In the genomic region with DNA sequence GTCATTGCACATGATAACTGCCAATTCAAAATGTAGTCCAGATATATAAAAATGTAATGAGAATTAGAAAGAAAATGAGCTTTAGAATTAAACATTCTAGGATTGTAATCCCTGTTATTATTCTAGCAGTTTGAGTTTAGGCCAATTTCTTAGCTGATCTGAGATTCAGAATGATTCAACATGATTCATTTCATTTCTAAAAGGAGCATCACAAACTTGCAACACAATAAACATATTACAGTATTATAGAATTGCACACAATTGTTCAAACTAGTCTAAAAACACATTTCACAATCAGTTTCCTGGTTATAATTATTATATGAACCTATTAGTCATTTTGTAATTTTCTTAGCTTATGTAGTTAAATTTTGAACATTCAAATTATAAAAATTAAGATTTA, we compare ENCODE assay signal across 22 cellular contexts. TPM values are rescaled to one million over a fixed set of nuclear protein-coding genes. Genes with fewer than 3 reads are reported as not detected.
"Had no signal": no experiment of that assay in that cellular context is flagged by ENCODE, and none has a peak within 500 bp of the region (broad histone marks: within the 10 kb centered on the region; RNA-seq: fewer than 3 reads in every experiment).

No MANE protein-coding gene starts in this region.

- H3K4me1 ChIP-seq: colonic mucosa, heart left ventricle, left ventricle myocardium inferior, parathyroid adenoma had no signal

- ATAC-seq: activated T-cell treated with anti-CD3 and anti-CD28 coated beads, Interleukin-2, amount 50 U/mL, for 72 hours; heart left ventricle; T-cell had no signal

- H3K36me3 ChIP-seq: colonic mucosa, heart left ventricle, left ventricle myocardium inferior had no signal

- H3K79me2 ChIP-seq: parathyroid adenoma had no signal

- H2AFZ ChIP-seq: parathyroid adenoma had no signal

- H3K27me3 ChIP-seq: colonic mucosa, heart left ventricle had no signal

- H3K4me3 ChIP-seq: colonic mucosa, heart left ventricle, left ventricle myocardium inferior, SK-N-MC, skin epidermis had no signal

- H3K9ac ChIP-seq: parathyroid adenoma had no signal

- H3K27ac ChIP-seq: colonic mucosa, heart left ventricle, left ventricle myocardium inferior, parathyroid adenoma, SK-N-MC, skin epidermis had no signal

- DNase-seq: activated CD4-positive, alpha-beta memory T cell treated with anti-CD3 and anti-CD28 coated beads, Interleukin-2, amount 10 ng/mL, durations not matched to agents 7 days and 5 days; activated CD4-positive, alpha-beta T cell treated with anti-CD3 and anti-CD28 coated beads for 1 hour; activated gamma-delta T cell treated with Interleukin-2 at 50 U/mL for 16 hours; activated T-cell treated with anti-CD3 and anti-CD28 coated beads, Interleukin-2, amount 50 U/mL, for 72 hours; caudate nucleus; colonic mucosa; effector CD8-positive, alpha-beta T cell; left ventricle myocardium inferior; stimulated activated CD4-positive, alpha-beta T cell treated with anti-CD3 and anti-CD28 coated beads, Interleukin-4, amount 100 ng/mL, for 4 hours; T-cell; T1000; trophoblast cell had no signal

- H3K9me3 ChIP-seq: colonic mucosa had no signal

RNA-seq across cellular contexts. Expression of gene TSHB, which starts 43.3 kb away (rescaled TPM):
- total RNA-seq: activated CD4-positive, alpha-beta memory T cell treated with anti-CD3 and anti-CD28 coated beads, Interleukin-2, amount 10 ng/mL, durations not matched to agents 7 days and 5 days; activated T-cell treated with anti-CD3 and anti-CD28 coated beads, Interleukin-2, amount 50 U/mL, for 72 hours; astrocyte; colonic mucosa; frontal cortex; heart left ventricle; left ventricle myocardium inferior; mesenteric fat pad; neural crest cell; renal cortical epithelial cell; subcutaneous adipose tissue; T-cell had no signal
- polyA plus RNA-seq: heart left ventricle had no signal
